ENCODE assay signal across 1 cellular context in genomic region chr10:72316386-72316700, GRCh38.
TF ChIP-seq lines count a peak whose summit lies in the region.

No MANE protein-coding gene starts in this region.

TF ChIP-seq in H1, 55 proteins besides CTCF, POLR2A, EP300 and RAD21:
- TF ChIP-seq ZNF274 (IDR thresholded peaks at IDR 0.05; ENCODE audit: borderline replicate concordance, extremely low read depth, low read length) (no peak), JUN (IDR thresholded peaks at IDR 0.05; ENCODE audit: low read depth, low read length) (no peak), YY1 (IDR thresholded peaks at IDR 0.05; ENCODE audit: low read depth, low read length) (no peak), TAF7 (optimal IDR thresholded peaks at IDR 0.05; ENCODE audit: borderline replicate concordance, low read depth, low read length) (no peak), EGR1 (IDR thresholded peaks at IDR 0.05; ENCODE audit: borderline replicate concordance, low read depth, low read length) (no peak), GABPA (IDR thresholded peaks at IDR 0.05; ENCODE audit: borderline replicate concordance, insufficient read depth, low read length) (no peak), SIN3A (conservative IDR thresholded peaks at IDR 0.05 in 1 of 2, IDR thresholded peaks at IDR 0.05 in 1 of 2; ENCODE audit: low read depth in 1 of 2, low read length in 2 of 2) (no peak), PHF8 (conservative IDR thresholded peaks at IDR 0.05; ENCODE audit: low read depth, low read length) (no peak), TBP (IDR thresholded peaks at IDR 0.05; ENCODE audit: low read depth, low read length) (no peak), SRF (IDR thresholded peaks at IDR 0.05; ENCODE audit: low read depth, low read length) (no peak), CTBP2 (IDR thresholded peaks at IDR 0.05; ENCODE audit: borderline replicate concordance, insufficient read depth, insufficient read length, low read length) (no peak), SP4 (IDR thresholded peaks at IDR 0.05; ENCODE audit: low read length) (no peak), CREB1 (IDR thresholded peaks at IDR 0.05) (no peak), POU5F1 (IDR thresholded peaks at IDR 0.05; ENCODE audit: low read depth, low read length) (no peak), BCL11A (IDR thresholded peaks at IDR 0.05; ENCODE audit: low read depth in 2 of 2, low read length in 2 of 2) (no peak), SUZ12 (IDR thresholded peaks at IDR 0.05; ENCODE audit: low read length) (no peak), TCF12 (IDR thresholded peaks at IDR 0.05; ENCODE audit: low read depth, low read length) (no peak), RBBP5 (IDR thresholded peaks at IDR 0.05; ENCODE audit: borderline replicate concordance, low read depth, low read length) (no peak), SIRT6 (IDR thresholded peaks at IDR 0.05; ENCODE audit: low read length) (no peak), USF2 (IDR thresholded peaks at IDR 0.05; ENCODE audit: low read length) (no peak)
